Comparison of ENCODE assay signal across 1 cellular context in genomic region chr17:82289822-82290541, GRCh38.
TF ChIP-seq lines count a peak whose summit lies in the region.

No MANE protein-coding gene starts in this region.

TF ChIP-seq in HepG2, 621 proteins besides CTCF, POLR2A, EP300 and RAD21 (continued from another document and continues in another):
- TF ChIP-seq SALL2 (CRISPR knock-in tag; IDR thresholded peaks at IDR 0.05) (no peak), TERF1 (CRISPR knock-in tag; IDR thresholded peaks at IDR 0.05) (no peak), THAP11 (CRISPR knock-in tag; IDR thresholded peaks at IDR 0.05) (no peak), ZFP62 (CRISPR knock-in tag; IDR thresholded peaks at IDR 0.05) (no peak), HINFP (CRISPR knock-in tag; IDR thresholded peaks at IDR 0.05; ENCODE audit: low read depth) (no peak), ARNTL (CRISPR knock-in tag; IDR thresholded peaks at IDR 0.05) (peak; percentile 60; the same call in 1 of the 2 replicates), NFAT5 (CRISPR knock-in tag; IDR thresholded peaks at IDR 0.05) (no peak), HES4 (CRISPR knock-in tag; IDR thresholded peaks at IDR 0.05; ENCODE audit: borderline replicate concordance) (no peak), ZFY (CRISPR knock-in tag; IDR thresholded peaks at IDR 0.05) (peak; percentile 69), HNRNPH1 (optimal IDR thresholded peaks at IDR 0.05; ENCODE audit: low read depth, low read length) (no peak), TCF7 (IDR thresholded peaks at IDR 0.05; ENCODE audit: low read depth) (peak; percentile 41; the same call in 1 of the 2 replicates), SP1 (IDR thresholded peaks at IDR 0.05) (no peak), SP1 (CRISPR knock-in tag; IDR thresholded peaks at IDR 0.05) (no peak), PCBP2 (optimal IDR thresholded peaks at IDR 0.05; ENCODE audit: low read depth, low read length, poor library complexity, severe bottlenecking) (no peak), KDM6A (CRISPR knock-in tag; IDR thresholded peaks at IDR 0.05; ENCODE audit: low read depth) (0 out of 2 replicates have a peak, but pooled peaks have one; percentile 16), FOXJ3 (CRISPR knock-in tag; IDR thresholded peaks at IDR 0.05; ENCODE audit: borderline replicate concordance) (peak; percentile 40; the same call in 1 of the 2 replicates), ZGPAT (CRISPR knock-in tag; IDR thresholded peaks at IDR 0.05) (0 out of 2 replicates have a peak, but pooled peaks have one; percentile 22), MAZ (IDR thresholded peaks at IDR 0.05; ENCODE audit: borderline replicate concordance, low read depth, low read length) (no peak), MAZ (CRISPR knock-in tag; IDR thresholded peaks at IDR 0.05; ENCODE audit: low read depth) (no peak), TGIF2 (CRISPR knock-in tag; IDR thresholded peaks at IDR 0.05) (0 out of 2 replicates have a peak, but pooled peaks have one; percentile 49), KLF16 (CRISPR knock-in tag; IDR thresholded peaks at IDR 0.05) (no peak), ZNF558 (CRISPR knock-in tag; IDR thresholded peaks at IDR 0.05; ENCODE audit: borderline replicate concordance) (no peak), ZNF251 (CRISPR knock-in tag; IDR thresholded peaks at IDR 0.05) (no peak), NR2F6 (IDR thresholded peaks at IDR 0.05) (no peak), NR2F6 (CRISPR knock-in tag; IDR thresholded peaks at IDR 0.05) (no peak), ZNF547 (CRISPR knock-in tag; IDR thresholded peaks at IDR 0.05) (0 out of 2 replicates have a peak, but pooled peaks have one; percentile 21), FOXA3 (CRISPR knock-in tag; IDR thresholded peaks at IDR 0.05) (peak; percentile 27; the same call in 1 of the 2 replicates), CCDC6 (CRISPR knock-in tag; IDR thresholded peaks at IDR 0.05) (no peak), ZNF737 (CRISPR knock-in tag; IDR thresholded peaks at IDR 0.05; ENCODE audit: borderline replicate concordance) (no peak), HMG20B (CRISPR knock-in tag; conservative IDR thresholded peaks at IDR 0.05) (no peak), ZFX (CRISPR knock-in tag; IDR thresholded peaks at IDR 0.05; ENCODE audit: low read depth) (peak; percentile 53), ZNF850 (CRISPR knock-in tag; conservative IDR thresholded peaks at IDR 0.05) (no peak), DR1 (CRISPR knock-in tag; IDR thresholded peaks at IDR 0.05) (no peak), IRF2 (CRISPR knock-in tag; IDR thresholded peaks at IDR 0.05) (no peak), KMT2A (CRISPR knock-in tag; IDR thresholded peaks at IDR 0.05) (peak; percentile 65), ZNF225 (CRISPR knock-in tag; IDR thresholded peaks at IDR 0.05) (no peak), HDAC6 (IDR thresholded peaks at IDR 0.05; ENCODE audit: low read depth, low read length) (no peak), FOXK2 (IDR thresholded peaks at IDR 0.05) (no peak), CSRNP1 (CRISPR knock-in tag; IDR thresholded peaks at IDR 0.05) (no peak), GATA4 (IDR thresholded peaks at IDR 0.05; ENCODE audit: borderline replicate concordance, low read depth) (0 out of 2 replicates have a peak, but pooled peaks have one; percentile 28), AKAP8 (CRISPR knock-in tag; IDR thresholded peaks at IDR 0.05) (0 out of 2 replicates have a peak, but pooled peaks have one; percentile 26), ZFP90 (CRISPR knock-in tag; IDR thresholded peaks at IDR 0.05; ENCODE audit: borderline replicate concordance) (no peak), ZNF234 (CRISPR knock-in tag; conservative IDR thresholded peaks at IDR 0.05) (no peak), ZNF3 (CRISPR knock-in tag; IDR thresholded peaks at IDR 0.05) (no peak), MED1 (CRISPR knock-in tag; IDR thresholded peaks at IDR 0.05) (peak; percentile 53), ZNF136 (CRISPR knock-in tag; IDR thresholded peaks at IDR 0.05; ENCODE audit: low read depth) (0 out of 2 replicates have a peak, but pooled peaks have one; percentile 30), ZNF44 (CRISPR knock-in tag; IDR thresholded peaks at IDR 0.05) (0 out of 2 replicates have a peak, but pooled peaks have one; percentile 24)
- TF ChIP-seq, protein P1, sequence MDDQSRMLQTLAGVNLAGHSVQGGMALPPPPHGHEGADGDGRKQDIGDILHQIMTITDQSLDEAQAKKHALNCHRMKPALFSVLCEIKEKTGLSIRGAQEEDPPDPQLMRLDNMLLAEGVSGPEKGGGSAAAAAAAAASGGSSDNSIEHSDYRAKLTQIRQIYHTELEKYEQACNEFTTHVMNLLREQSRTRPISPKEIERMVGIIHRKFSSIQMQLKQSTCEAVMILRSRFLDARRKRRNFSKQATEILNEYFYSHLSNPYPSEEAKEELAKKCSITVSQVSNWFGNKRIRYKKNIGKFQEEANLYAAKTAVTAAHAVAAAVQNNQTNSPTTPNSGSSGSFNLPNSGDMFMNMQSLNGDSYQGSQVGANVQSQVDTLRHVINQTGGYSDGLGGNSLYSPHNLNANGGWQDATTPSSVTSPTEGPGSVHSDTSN (CRISPR knock-in tag; IDR thresholded peaks at IDR 0.05; ENCODE audit: borderline replicate concordance) = no peak
- TF ChIP-seq, protein P2, sequence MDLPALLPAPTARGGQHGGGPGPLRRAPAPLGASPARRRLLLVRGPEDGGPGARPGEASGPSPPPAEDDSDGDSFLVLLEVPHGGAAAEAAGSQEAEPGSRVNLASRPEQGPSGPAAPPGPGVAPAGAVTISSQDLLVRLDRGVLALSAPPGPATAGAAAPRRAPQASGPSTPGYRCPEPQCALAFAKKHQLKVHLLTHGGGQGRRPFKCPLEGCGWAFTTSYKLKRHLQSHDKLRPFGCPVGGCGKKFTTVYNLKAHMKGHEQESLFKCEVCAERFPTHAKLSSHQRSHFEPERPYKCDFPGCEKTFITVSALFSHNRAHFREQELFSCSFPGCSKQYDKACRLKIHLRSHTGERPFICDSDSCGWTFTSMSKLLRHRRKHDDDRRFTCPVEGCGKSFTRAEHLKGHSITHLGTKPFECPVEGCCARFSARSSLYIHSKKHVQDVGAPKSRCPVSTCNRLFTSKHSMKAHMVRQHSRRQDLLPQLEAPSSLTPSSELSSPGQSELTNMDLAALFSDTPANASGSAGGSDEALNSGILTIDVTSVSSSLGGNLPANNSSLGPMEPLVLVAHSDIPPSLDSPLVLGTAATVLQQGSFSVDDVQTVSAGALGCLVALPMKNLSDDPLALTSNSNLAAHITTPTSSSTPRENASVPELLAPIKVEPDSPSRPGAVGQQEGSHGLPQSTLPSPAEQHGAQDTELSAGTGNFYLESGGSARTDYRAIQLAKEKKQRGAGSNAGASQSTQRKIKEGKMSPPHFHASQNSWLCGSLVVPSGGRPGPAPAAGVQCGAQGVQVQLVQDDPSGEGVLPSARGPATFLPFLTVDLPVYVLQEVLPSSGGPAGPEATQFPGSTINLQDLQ (CRISPR knock-in tag; IDR thresholded peaks at IDR 0.05) = no peak
- TF ChIP-seq, protein P3, sequence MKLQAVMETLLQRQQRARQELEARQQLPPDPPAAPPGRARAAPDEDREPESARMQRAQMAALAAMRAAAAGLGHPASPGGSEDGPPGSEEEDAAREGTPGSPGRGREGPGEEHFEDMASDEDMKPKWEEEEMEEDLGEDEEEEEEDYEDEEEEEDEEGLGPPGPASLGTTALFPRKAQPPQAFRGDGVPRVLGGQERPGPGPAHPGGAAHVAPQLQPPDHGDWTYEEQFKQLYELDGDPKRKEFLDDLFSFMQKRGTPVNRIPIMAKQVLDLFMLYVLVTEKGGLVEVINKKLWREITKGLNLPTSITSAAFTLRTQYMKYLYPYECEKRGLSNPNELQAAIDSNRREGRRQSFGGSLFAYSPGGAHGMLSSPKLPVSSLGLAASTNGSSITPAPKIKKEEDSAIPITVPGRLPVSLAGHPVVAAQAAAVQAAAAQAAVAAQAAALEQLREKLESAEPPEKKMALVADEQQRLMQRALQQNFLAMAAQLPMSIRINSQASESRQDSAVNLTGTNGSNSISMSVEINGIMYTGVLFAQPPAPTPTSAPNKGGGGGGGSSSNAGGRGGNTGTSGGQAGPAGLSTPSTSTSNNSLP (IDR thresholded peaks at IDR 0.05; ENCODE audit: low read depth, low read length) = no peak
- TF ChIP-seq, protein P4, sequence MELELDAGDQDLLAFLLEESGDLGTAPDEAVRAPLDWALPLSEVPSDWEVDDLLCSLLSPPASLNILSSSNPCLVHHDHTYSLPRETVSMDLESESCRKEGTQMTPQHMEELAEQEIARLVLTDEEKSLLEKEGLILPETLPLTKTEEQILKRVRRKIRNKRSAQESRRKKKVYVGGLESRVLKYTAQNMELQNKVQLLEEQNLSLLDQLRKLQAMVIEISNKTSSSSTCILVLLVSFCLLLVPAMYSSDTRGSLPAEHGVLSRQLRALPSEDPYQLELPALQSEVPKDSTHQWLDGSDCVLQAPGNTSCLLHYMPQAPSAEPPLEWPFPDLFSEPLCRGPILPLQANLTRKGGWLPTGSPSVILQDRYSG (CRISPR knock-in tag; IDR thresholded peaks at IDR 0.05) = 0 out of 2 replicates have a peak, but pooled peaks have one; percentile 25
